ENCODE assay signal across 8 cellular contexts in the genomic region with DNA sequence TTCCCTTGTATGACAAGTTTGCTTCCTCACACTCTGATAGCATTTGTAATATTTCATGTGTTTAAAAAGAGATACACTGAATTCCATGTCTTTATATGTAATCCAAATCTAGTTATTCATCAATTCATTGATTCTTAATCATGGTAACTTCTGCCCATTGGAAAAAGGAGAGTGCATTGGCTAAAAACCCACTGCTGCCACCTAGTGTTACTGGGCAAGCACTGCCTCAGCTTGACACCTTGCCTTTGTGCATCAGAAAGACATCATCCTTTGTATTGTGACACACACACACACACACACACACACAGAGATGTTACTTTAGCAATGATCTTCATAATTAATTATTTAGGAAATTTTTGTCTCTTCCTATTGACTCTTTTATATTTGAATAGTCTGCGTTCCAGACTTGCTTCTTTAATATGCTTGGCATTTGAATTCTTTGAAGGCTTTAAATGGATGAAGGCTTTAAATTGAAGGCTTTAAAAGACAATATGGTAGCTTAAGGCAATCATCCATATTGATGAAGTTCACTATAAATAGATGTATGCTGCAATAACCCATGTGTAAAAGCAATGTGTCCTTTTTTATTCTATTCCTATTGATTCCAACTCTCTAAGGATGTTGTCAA.
A peak's percentile ranks its signal among the peaks of the same experiment; 100 is the strongest.
DNase-seq lines count a peak whose midpoint lies in the region; ATAC-seq and TF ChIP-seq lines count a peak whose summit lies in the region.

No MANE protein-coding gene starts in this region.

- intact Hi-C loops in activated CD4-positive, alpha-beta T cell treated with anti-CD3 and anti-CD28 coated beads, Interleukin-2, amount 10 ng/mL, durations not matched to agents 24 days and 14 days (cut with micrococcal nuclease) = loop anchor here (1.0 kb wide), 1 partner anchor 235 kb away; no protein-coding TSS in a partner anchor
- intact Hi-C loops in aorta (cut with DNase I) = no loop called here

- ATAC-seq in GM21526 (IDR thresholded peaks at IDR 0.05; ENCODE audit: low FRiP score, unreplicated experiment) = peak; percentile 86
- ATAC-seq in aorta (ENCODE audit: low FRiP score) = no peak

- 92% methylated on average over 1 of the region's 1 CpG; no CpG with 5 or more reads in 1 of the 2 experiments for WGBS in endodermal cell (ENCODE audit: insufficient coverage in 1 of 2, insufficient read length in 1 of 2), 2 experiments
- WGBS in aorta, 2 donors = 73 to 74% methylated on average over 1 of the region's 1 CpG

- peak; percentile 79 for DNase-seq in activated CD4-positive, alpha-beta T cell treated with anti-CD3 and anti-CD28 coated beads, Interleukin-2, amount 10 ng/mL, durations not matched to agents 24 days and 14 days
- DNase-seq in activated CD4-positive, alpha-beta T cell treated with anti-CD3 and anti-CD28 coated beads, Interleukin-2, amount 50 U/mL, for 1 hour = no peak
- peak; percentile 12 for DNase-seq in Jurkat, Clone E6-1 (ENCODE audit: low read depth, low spot score)
- DNase-seq in Peyer's patch = peak in 1 of 3 donors; percentile 77
- peak; percentile 84 for DNase-seq in endodermal cell
- DNase-seq in mucosa of gallbladder (ENCODE audit: low spot score) = peak; percentile 24
- DNase-seq in aorta = no peak

- H3K9ac ChIP-seq in endodermal cell (ENCODE audit: extremely low read depth, low read length, poor library complexity, severe bottlenecking) = no peak overlapping the region

- H3K27me3 Mint-ChIP-seq in activated CD4-positive, alpha-beta T cell treated with anti-CD3 and anti-CD28 coated beads, Interleukin-2, amount 10 ng/mL, durations not matched to agents 24 days and 14 days = no peaks in the 10 kb centered on the region
- H3K27me3 Mint-ChIP-seq in endodermal cell (ENCODE audit: insufficient read depth) = no peaks in the 10 kb centered on the region

- TF ChIP-seq POLR2A in Peyer's patch (IDR thresholded peaks at IDR 0.05) = no peak

- H3K27ac Mint-ChIP-seq in activated CD4-positive, alpha-beta T cell treated with anti-CD3 and anti-CD28 coated beads, Interleukin-2, amount 10 ng/mL, durations not matched to agents 24 days and 14 days = no peak overlapping the region
- H3K27ac Mint-ChIP-seq in endodermal cell = no peak overlapping the region

- TF ChIP-seq CTCF in Peyer's patch (IDR thresholded peaks at IDR 0.05) (peak in 5 of 6 experiments; percentile 31 to 89 (median 79)), endodermal cell (conservative IDR thresholded peaks at IDR 0.05) (peak; percentile 95)

- H3K36me3 Mint-ChIP-seq in activated CD4-positive, alpha-beta T cell treated with anti-CD3 and anti-CD28 coated beads, Interleukin-2, amount 10 ng/mL, durations not matched to agents 24 days and 14 days (ENCODE audit: low read depth) = no peaks in the 10 kb centered on the region
- no peaks in the 10 kb centered on the region for H3K36me3 Mint-ChIP-seq in endodermal cell (ENCODE audit: low read depth)

- H3K4me3 ChIP-seq in Jurkat, Clone E6-1 (ENCODE audit: low read length) = no peak overlapping the region
- H3K4me3 ChIP-seq in Peyer's patch (no peak overlapping the region), endodermal cell (ENCODE audit: low read length) (no peak overlapping the region), aorta (ENCODE audit: low read length in 2 of 2) (no peak overlapping the region)

- H3K27me3 ChIP-seq in Peyer's patch (no peaks in the 10 kb centered on the region), endodermal cell (ENCODE audit: control insufficient read depth, insufficient read depth, low read length, poor library complexity, severe bottlenecking) (no peaks in the 10 kb centered on the region), aorta (ENCODE audit: control insufficient read depth in 1 of 2, insufficient read depth in 2 of 2, low read length in 1 of 2) (no peaks in the 10 kb centered on the region)

- no peak overlapping the region for H3K27ac ChIP-seq in Peyer's patch
- no peak overlapping the region for H3K27ac ChIP-seq in endodermal cell (ENCODE audit: low read depth, low read length)
- no peak overlapping the region for H3K27ac ChIP-seq in aorta (ENCODE audit: low read depth in 1 of 2, low read length in 2 of 2)

- no peaks in the 10 kb centered on the region for H3K9me3 Mint-ChIP-seq in activated CD4-positive, alpha-beta T cell treated with anti-CD3 and anti-CD28 coated beads, Interleukin-2, amount 10 ng/mL, durations not matched to agents 24 days and 14 days
- H3K9me3 Mint-ChIP-seq in endodermal cell = peaks cover 11% of the 10 kb centered on the region

- H3K4me3 Mint-ChIP-seq in activated CD4-positive, alpha-beta T cell treated with anti-CD3 and anti-CD28 coated beads, Interleukin-2, amount 10 ng/mL, durations not matched to agents 24 days and 14 days = no peak overlapping the region
- H3K4me3 Mint-ChIP-seq in endodermal cell = no peak overlapping the region

- H3K4me1 ChIP-seq in Peyer's patch = no peaks in the 10 kb centered on the region
- H3K4me1 ChIP-seq in endodermal cell (ENCODE audit: control insufficient read depth, insufficient read depth, low read length) = no peaks in the 10 kb centered on the region
- H3K4me1 ChIP-seq in aorta (ENCODE audit: control insufficient read depth in 1 of 2, insufficient read depth in 2 of 2, low read length in 2 of 2) = peaks cover 0 to 2% of the 10 kb centered on the region in 2 donors

- H3K4me1 Mint-ChIP-seq in activated CD4-positive, alpha-beta T cell treated with anti-CD3 and anti-CD28 coated beads, Interleukin-2, amount 10 ng/mL, durations not matched to agents 24 days and 14 days = no peaks in the 10 kb centered on the region
- peaks cover 4% of the 10 kb centered on the region for H3K4me1 Mint-ChIP-seq in endodermal cell

- no peaks in the 10 kb centered on the region for H3K36me3 ChIP-seq in Peyer's patch
- no peaks in the 10 kb centered on the region for H3K36me3 ChIP-seq in endodermal cell (ENCODE audit: control insufficient read depth, insufficient read depth, low read length)
- H3K36me3 ChIP-seq in aorta (ENCODE audit: control insufficient read depth in 1 of 2, insufficient read depth in 2 of 2, low read length in 1 of 2) = no peaks in the 10 kb centered on the region

- H3K9me3 ChIP-seq in Peyer's patch = no peaks in the 10 kb centered on the region
- H3K9me3 ChIP-seq in endodermal cell (ENCODE audit: control insufficient read depth, low read length) = peaks cover 12% of the 10 kb centered on the region
- H3K9me3 ChIP-seq in aorta (ENCODE audit: control insufficient read depth, low read length) = peaks cover 2% of the 10 kb centered on the region

Comparison
In these comparisons a context has a peak if more than half of its experiments do, and no peak if none do; other contexts are left out.
1. DNase-seq: peak in activated CD4-positive, alpha-beta T cell treated with anti-CD3 and anti-CD28 coated beads, Interleukin-2, amount 10 ng/mL, durations not matched to agents 24 days and 14 days (single experiment), Jurkat, Clone E6-1 (single experiment), endodermal cell (single experiment) and mucosa of gallbladder (single experiment); none in activated CD4-positive, alpha-beta T cell treated with anti-CD3 and anti-CD28 coated beads, Interleukin-2, amount 50 U/mL, for 1 hour (single experiment) and aorta (0 of 2).